In genomic region chr2:230412369-230412706, GRCh38 we compare ENCODE assay signal across 8 cellular contexts. TPM values are rescaled to one million over a fixed set of nuclear protein-coding genes. Genes with fewer than 3 reads are reported as not detected.
DNase-seq lines count a peak whose midpoint lies in the region; ATAC-seq and TF ChIP-seq lines count a peak whose summit lies in the region.

No MANE protein-coding gene starts in this region.

- no peaks in the 10 kb centered on the region for H3K27me3 Mint-ChIP-seq in activated naive CD4-positive, alpha-beta T cell treated with anti-CD3 and anti-CD28 coated beads, Interleukin-2, amount 50 U/mL, for 24 hours
- no peaks in the 10 kb centered on the region for H3K27me3 Mint-ChIP-seq in activated naive CD8-positive, alpha-beta T cell treated with anti-CD3 and anti-CD28 coated beads, Interleukin-2, amount 10 ng/mL, durations not matched to agents 7 days and 5 days

- peaks cover 44 to 74% (median 47%) of the 10 kb centered on the region in 4 donors for H3K4me1 ChIP-seq in upper lobe of left lung

- H3K36me3 ChIP-seq in upper lobe of left lung = no peaks in the 10 kb centered on the region

- peaks cover 80% of the 10 kb centered on the region for H3K4me1 Mint-ChIP-seq in activated naive CD4-positive, alpha-beta T cell treated with anti-CD3 and anti-CD28 coated beads, Interleukin-2, amount 50 U/mL, for 24 hours
- peaks cover 60% of the 10 kb centered on the region for H3K4me1 Mint-ChIP-seq in activated naive CD8-positive, alpha-beta T cell treated with anti-CD3 and anti-CD28 coated beads, Interleukin-2, amount 10 ng/mL, durations not matched to agents 7 days and 5 days

- H3K4me3 ChIP-seq in lower leg skin (ENCODE audit: low read depth, poor library complexity, severe bottlenecking) (peak overlapping the region; percentile 49), upper lobe of left lung (peak overlapping the region; percentile 38 to 74 (median 54))

- POLR2A ChIA-PET in activated naive CD8-positive, alpha-beta T cell treated with anti-CD3 and anti-CD28 coated beads, Interleukin-2, amount 10 ng/mL, durations not matched to agents 7 days and 5 days (lab: Charles Lee) = interaction anchor here (0.7 to 2.1 kb wide), 9 partner anchors 64 to 247 kb away, joined by 3 to 11 read pairs (median 3); partner anchors contain the start of genes SP110 and SP140L

- TF ChIP-seq CTCF in lower leg skin (IDR thresholded peaks at IDR 0.05) = no peak
- TF ChIP-seq CTCF in upper lobe of left lung (IDR thresholded peaks at IDR 0.05) = no peak

- TF ChIP-seq POLR2A in lower leg skin (IDR thresholded peaks at IDR 0.05) = no peak
- TF ChIP-seq POLR2A in upper lobe of left lung (IDR thresholded peaks at IDR 0.05) = no peak

- no peak for DNase-seq in activated naive CD4-positive, alpha-beta T cell (lab: John Stamatoyannopoulos, UW)
- no peak for DNase-seq in activated naive CD8-positive, alpha-beta T cell treated with anti-CD3 and anti-CD28 coated beads, Interleukin-2, amount 10 ng/mL, durations not matched to agents 7 days and 5 days
- DNase-seq in lower leg skin (ENCODE audit: low spot score in 2 of 2) = no peak
- no peak for DNase-seq in upper lobe of left lung
- no peak for DNase-seq in HT-29 (ENCODE audit: low spot score)
- no peak for DNase-seq in iPS-NIHi11 (ENCODE audit: low spot score)
- DNase-seq in GOT3 (lab: John Stamatoyannopoulos, UW) = no peak

- peak overlapping the region; percentile 96 for H3K4me3 Mint-ChIP-seq in activated naive CD4-positive, alpha-beta T cell treated with anti-CD3 and anti-CD28 coated beads, Interleukin-2, amount 50 U/mL, for 24 hours
- peak overlapping the region; percentile 98 for H3K4me3 Mint-ChIP-seq in activated naive CD8-positive, alpha-beta T cell treated with anti-CD3 and anti-CD28 coated beads, Interleukin-2, amount 10 ng/mL, durations not matched to agents 7 days and 5 days

- intact Hi-C loops in lower leg skin (cut with DNase I; ENCODE audit: low total_unique reads) = no loop called here

- 66 to 85% methylated on average over 3 of the region's 3 CpGs for WGBS in lower leg skin, 2 donors
- WGBS in upper lobe of left lung, 2 donors = 44 to 91% methylated on average over 3 of the region's 3 CpGs

- H3K27ac ChIP-seq in upper lobe of left lung = peak overlapping the region; percentile 93 to 97 (median 93)

- no peak for TF ChIP-seq EP300 in upper lobe of left lung (IDR thresholded peaks at IDR 0.05)

- H3K36me3 Mint-ChIP-seq in activated naive CD4-positive, alpha-beta T cell treated with anti-CD3 and anti-CD28 coated beads, Interleukin-2, amount 50 U/mL, for 24 hours = no peaks in the 10 kb centered on the region
- peaks cover 16% of the 10 kb centered on the region for H3K36me3 Mint-ChIP-seq in activated naive CD8-positive, alpha-beta T cell treated with anti-CD3 and anti-CD28 coated beads, Interleukin-2, amount 10 ng/mL, durations not matched to agents 7 days and 5 days

- ATAC-seq in activated naive CD8-positive, alpha-beta T cell treated with anti-CD3 and anti-CD28 coated beads, Interleukin-2, amount 10 ng/mL, durations not matched to agents 7 days and 5 days (ENCODE audit: low read depth) = no peak
- ATAC-seq in upper lobe of left lung (ENCODE audit: low FRiP score in 2 of 2) = peak in 1 of 2 donors; percentile 4

- H3K9me3 ChIP-seq in upper lobe of left lung = no peaks in the 10 kb centered on the region

- H3K27ac Mint-ChIP-seq in activated naive CD4-positive, alpha-beta T cell treated with anti-CD3 and anti-CD28 coated beads, Interleukin-2, amount 50 U/mL, for 24 hours = peak overlapping the region; percentile 90
- peak overlapping the region; percentile 100 for H3K27ac Mint-ChIP-seq in activated naive CD8-positive, alpha-beta T cell treated with anti-CD3 and anti-CD28 coated beads, Interleukin-2, amount 10 ng/mL, durations not matched to agents 7 days and 5 days

- H3K27me3 ChIP-seq in upper lobe of left lung = no peaks in the 10 kb centered on the region

- no peaks in the 10 kb centered on the region for H3K9me3 Mint-ChIP-seq in activated naive CD4-positive, alpha-beta T cell treated with anti-CD3 and anti-CD28 coated beads, Interleukin-2, amount 50 U/mL, for 24 hours
- H3K9me3 Mint-ChIP-seq in activated naive CD8-positive, alpha-beta T cell treated with anti-CD3 and anti-CD28 coated beads, Interleukin-2, amount 10 ng/mL, durations not matched to agents 7 days and 5 days = no peaks in the 10 kb centered on the region

RNA-seq across cellular contexts. Expression of gene SP100, which starts 3.7 kb away (rescaled TPM):
- total RNA-seq in activated naive CD8-positive, alpha-beta T cell treated with anti-CD3 and anti-CD28 coated beads, Interleukin-2, amount 10 ng/mL, durations not matched to agents 7 days and 5 days = 100 to 1,000 TPM; 301 to 314 TPM
- total RNA-seq in lower leg skin (10 to 100 TPM; 48.1 to 74.6 (median 58.1) TPM), upper lobe of left lung (100 to 1,000 TPM; 117 to 260 (median 153) TPM)
- 23.6 and 28.4 TPM in 2 replicates for total RNA-seq in HT-29 (2014; rRNA removed; shearing (Covaris generic))
